In genomic region chr19:49419173-49419572, GRCh38 we compare ENCODE assay signal across 37 cellular contexts. TPM values are rescaled to one million over a fixed set of nuclear protein-coding genes. Genes with fewer than 3 reads are reported as not detected.
"Had no signal": no experiment of that assay in that cellular context is flagged by ENCODE, and none has a peak within 500 bp of the region (broad histone marks: within the 10 kb centered on the region; RNA-seq: fewer than 3 reads in every experiment).

No MANE protein-coding gene starts in this region.

- H3K27ac ChIP-seq: adrenal gland, body of pancreas, brain microvascular endothelial cell, breast epithelium, VCaP had no signal

- DNase-seq: activated CD4-positive, alpha-beta memory T cell treated with anti-CD3 and anti-CD28 coated beads for 36 hours; activated CD4-positive, alpha-beta T cell treated with anti-CD3 and anti-CD28 coated beads for 4 hours; activated CD4-positive, alpha-beta T cell treated with anti-CD3 and anti-CD28 coated beads, Interleukin-2, amount 10 ng/mL, durations not matched to agents 24 days and 14 days; activated CD4-positive, alpha-beta T cell treated with anti-CD3 and anti-CD28 coated beads, Interleukin-2, amount 50 U/mL, for 1 hour; activated CD4-positive, alpha-beta T cell treated with anti-CD3 and anti-CD28 coated beads, Interleukin-2, amount 50 U/mL, for 4 hours; activated CD4-positive, CD25-positive, alpha-beta regulatory T cell treated with anti-CD3 and anti-CD28 coated beads, Interleukin-2, amount 50 U/mL, for 72 hours; activated CD8-positive, alpha-beta memory T cell treated with anti-CD3 and anti-CD28 coated beads, Interleukin-2, amount 50 U/mL, for 4 hours; activated CD8-positive, alpha-beta T cell treated with anti-CD3 and anti-CD28 coated beads for 36 hours; activated effector memory CD4-positive, alpha-beta T cell treated with anti-CD3 and anti-CD28 coated beads, Interleukin-2, amount 50 U/mL, for 16 hours; activated gamma-delta T cell treated with Interleukin-2 at 50 U/mL for 16 hours; activated naive CD4-positive, alpha-beta T cell; activated naive CD4-positive, alpha-beta T cell treated with anti-CD3 and anti-CD28 coated beads for 36 hours; activated naive CD4-positive, alpha-beta T cell treated with anti-CD3 and anti-CD28 coated beads, Interleukin-2, amount 50 U/mL, for 16 hours; activated naive CD8-positive, alpha-beta T cell treated with anti-CD3 and anti-CD28 coated beads for 36 hours; activated T-cell treated with anti-CD3 and anti-CD28 coated beads for 4 hours; activated T-cell treated with anti-CD3 and anti-CD28 coated beads, Interleukin-2, amount 50 U/mL, for 1 hour; activated T-cell treated with anti-CD3 and anti-CD28 coated beads, Interleukin-2, amount 50 U/mL, for 4 hours; activated T-cell treated with anti-CD3 and anti-CD28 coated beads, Interleukin-2, amount 50 U/mL, for 72 hours; adrenal gland; amniotic stem cell; aorta; body of pancreas; brain microvascular endothelial cell; central memory CD4-positive, alpha-beta T cell; T-helper 1 cell; T-helper 2 cell; T-helper 9 cell had no signal

- H3K27ac Mint-ChIP-seq: activated CD4-positive, alpha-beta memory T cell treated with anti-CD3 and anti-CD28 coated beads for 36 hours; activated CD4-positive, alpha-beta T cell treated with anti-CD3 and anti-CD28 coated beads, Interleukin-2, amount 10 ng/mL, durations not matched to agents 24 days and 14 days; activated CD8-positive, alpha-beta T cell treated with anti-CD3 and anti-CD28 coated beads for 36 hours; activated naive CD4-positive, alpha-beta T cell treated with anti-CD3 and anti-CD28 coated beads for 36 hours; activated naive CD8-positive, alpha-beta T cell treated with anti-CD3 and anti-CD28 coated beads for 36 hours; activated T-cell treated with anti-CD3 and anti-CD28 coated beads, Interleukin-2, amount 50 U/mL, for 72 hours; activated T-helper 1 cell treated with anti-CD3 and anti-CD28 coated beads, Interleukin-12 subunit alpha, Interleukin-12 subunit beta, Interleukin-2, Interleukin-4 antibody, amounts not matched to agents 30 ng/mL and 10 ng/mL and 1 ng/mL, durations not matched to agents 14 hours and 24 hours and 36 hours; activated T-helper 17 cell treated with anti-CD3 and anti-CD28 coated beads, Interleukin-2, amount 50 U/mL, for 72 hours; T-helper 1 cell treated with Interleukin-12 subunit alpha and Interleukin-12 subunit beta and Interleukin-4 antibody, amounts not matched to agents 30 μg/mL and 1 μg/mL, for 36 hours; T-helper 2 cell treated with Interferon-gamma antibody and Interleukin-4, amounts not matched to agents 5 μg/mL and 100 μg/mL, for 36 hours; WTC11 had no signal

- H3K36me3 Mint-ChIP-seq: activated CD4-positive, alpha-beta memory T cell treated with anti-CD3 and anti-CD28 coated beads for 36 hours; activated naive CD8-positive, alpha-beta T cell treated with anti-CD3 and anti-CD28 coated beads for 36 hours; WTC11 had no signal

- H3K36me3 ChIP-seq: adrenal gland, brain microvascular endothelial cell, breast epithelium had no signal

- H3K9me3 ChIP-seq: adrenal gland, body of pancreas, breast epithelium had no signal

- H3K9me3 Mint-ChIP-seq: activated CD4-positive, alpha-beta memory T cell treated with anti-CD3 and anti-CD28 coated beads for 36 hours; activated CD4-positive, alpha-beta T cell treated with anti-CD3 and anti-CD28 coated beads, Interleukin-2, amount 10 ng/mL, durations not matched to agents 24 days and 14 days; activated CD8-positive, alpha-beta T cell treated with anti-CD3 and anti-CD28 coated beads for 36 hours; activated naive CD4-positive, alpha-beta T cell treated with anti-CD3 and anti-CD28 coated beads for 36 hours; activated naive CD4-positive, alpha-beta T cell treated with anti-CD3 and anti-CD28 coated beads, Interleukin-2, amount 50 U/mL, for 72 hours; activated naive CD8-positive, alpha-beta T cell treated with anti-CD3 and anti-CD28 coated beads for 36 hours; activated T-cell treated with anti-CD3 and anti-CD28 coated beads, Interleukin-2, amount 50 U/mL, for 4 hours; activated T-cell treated with anti-CD3 and anti-CD28 coated beads, Interleukin-2, amount 50 U/mL, for 72 hours; activated T-helper 1 cell treated with anti-CD3 and anti-CD28 coated beads, Interleukin-12 subunit alpha, Interleukin-12 subunit beta, Interleukin-2, Interleukin-4 antibody, amounts not matched to agents 30 ng/mL and 10 ng/mL and 1 ng/mL, durations not matched to agents 14 hours and 24 hours and 36 hours; activated T-helper 17 cell treated with anti-CD3 and anti-CD28 coated beads, Interleukin-2, amount 50 U/mL, for 72 hours; T-helper 1 cell treated with Interleukin-12 subunit alpha and Interleukin-12 subunit beta and Interleukin-4 antibody, amounts not matched to agents 30 μg/mL and 1 μg/mL, for 36 hours; T-helper 2 cell treated with Interferon-gamma antibody and Interleukin-4, amounts not matched to agents 5 μg/mL and 100 μg/mL, for 36 hours; WTC11 had no signal

- H3K4me3 ChIP-seq: adrenal gland, body of pancreas, breast epithelium had no signal

- H3K4me3 Mint-ChIP-seq: activated CD4-positive, alpha-beta memory T cell treated with anti-CD3 and anti-CD28 coated beads for 36 hours; activated CD4-positive, alpha-beta T cell treated with anti-CD3 and anti-CD28 coated beads, Interleukin-2, amount 10 ng/mL, durations not matched to agents 24 days and 14 days; activated CD8-positive, alpha-beta T cell treated with anti-CD3 and anti-CD28 coated beads for 36 hours; activated naive CD4-positive, alpha-beta T cell treated with anti-CD3 and anti-CD28 coated beads for 36 hours; activated naive CD8-positive, alpha-beta T cell treated with anti-CD3 and anti-CD28 coated beads for 36 hours; activated T-cell treated with anti-CD3 and anti-CD28 coated beads, Interleukin-2, amount 50 U/mL, for 4 hours; activated T-cell treated with anti-CD3 and anti-CD28 coated beads, Interleukin-2, amount 50 U/mL, for 72 hours; activated T-helper 1 cell treated with anti-CD3 and anti-CD28 coated beads, Interleukin-12 subunit alpha, Interleukin-12 subunit beta, Interleukin-2, Interleukin-4 antibody, amounts not matched to agents 30 ng/mL and 10 ng/mL and 1 ng/mL, durations not matched to agents 14 hours and 24 hours and 36 hours; activated T-helper 17 cell treated with anti-CD3 and anti-CD28 coated beads, Interleukin-2, amount 50 U/mL, for 72 hours; T-helper 1 cell treated with Interleukin-12 subunit alpha and Interleukin-12 subunit beta and Interleukin-4 antibody, amounts not matched to agents 30 μg/mL and 1 μg/mL, for 36 hours; T-helper 2 cell treated with Interferon-gamma antibody and Interleukin-4, amounts not matched to agents 5 μg/mL and 100 μg/mL, for 36 hours; WTC11 had no signal

- ATAC-seq: activated CD8-positive, alpha-beta T cell treated with anti-CD3 and anti-CD28 coated beads for 36 hours; activated naive CD4-positive, alpha-beta T cell treated with anti-CD3 and anti-CD28 coated beads, Interleukin-2, amount 50 U/mL, for 72 hours; activated T-cell treated with anti-CD3 and anti-CD28 coated beads, Interleukin-2, amount 50 U/mL, for 4 hours; activated T-cell treated with anti-CD3 and anti-CD28 coated beads, Interleukin-2, amount 50 U/mL, for 72 hours; activated T-helper 17 cell treated with anti-CD3 and anti-CD28 coated beads, Interleukin-2, amount 50 U/mL, for 72 hours; body of pancreas; WTC11 had no signal

- FAIRE-seq: astrocyte, TTC549 had no signal

RNA-seq across cellular contexts. Expression of gene PTH2, which starts 4.1 kb away (rescaled TPM):
- polyA plus RNA-seq: adrenal gland, aorta had no signal

RNA-seq across cellular contexts. Expression of gene GFY, which starts 6.0 kb away (rescaled TPM):
- polyA plus RNA-seq: adrenal gland, aorta had no signal

RNA-seq across cellular contexts. Expression of gene KASH5, which starts 31.1 kb away (rescaled TPM):
- polyA plus RNA-seq: adrenal gland, aorta had no signal
